In the genomic region with DNA sequence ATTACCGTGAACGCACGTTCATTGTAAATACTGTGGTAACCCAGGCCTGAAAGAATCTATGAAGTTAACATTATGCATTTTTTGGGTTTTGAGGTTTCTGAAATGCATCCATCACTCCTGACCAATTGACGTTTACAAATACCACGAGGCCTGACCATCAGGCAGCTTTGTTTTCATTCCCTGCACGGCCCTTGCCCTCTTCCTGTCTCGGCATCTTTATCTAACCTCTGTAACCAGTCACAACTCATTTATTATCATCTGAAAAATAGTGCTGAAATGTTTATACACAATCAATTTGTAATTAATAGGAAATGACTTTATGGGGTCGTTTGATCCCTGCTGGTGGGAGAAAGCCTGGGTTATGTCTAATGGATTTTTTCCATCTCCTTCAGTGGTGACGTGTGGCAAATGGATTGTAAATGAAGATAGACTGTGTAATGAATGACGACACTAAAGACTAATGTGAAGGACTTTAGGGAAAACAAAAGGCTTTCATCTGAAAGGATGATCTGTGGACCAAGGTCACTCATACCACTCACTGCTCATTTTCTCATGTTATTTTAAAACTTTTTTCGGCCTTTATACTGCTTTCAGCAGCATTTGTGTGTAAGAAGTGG, we compare ENCODE assay signal across 1 cellular context.
TF ChIP-seq lines count a peak whose summit lies in the region.

No MANE protein-coding gene starts in this region.

TF ChIP-seq in SK-N-SH treated with all-trans-retinoic acid at 6 μM for 48 hours, 23 proteins besides CTCF, POLR2A, EP300 and RAD21 (continued from another document):
- TF ChIP-seq ZFP3 (CRISPR knock-in tag; IDR thresholded peaks at IDR 0.05): peak; percentile 65; the same call in 1 of the 2 replicates
- TF ChIP-seq ESRRG (CRISPR knock-in tag; IDR thresholded peaks at IDR 0.05): 0 out of 2 replicates have a peak, but pooled peaks have one; percentile 68
TF ChIP-seq in SK-N-SH treated with all-trans-retinoic acid at 6 μM for 48 hours: peak in this region for 9.
